ENCODE assay signal across 3 cellular contexts in genomic region chr10:54682554-54682953, GRCh38.
"Had no signal": no experiment of that assay in that cellular context is flagged by ENCODE, and none has a peak within 500 bp of the region (broad histone marks: within the 10 kb centered on the region; RNA-seq: fewer than 3 reads in every experiment).

No MANE protein-coding gene starts in this region.

- ATAC-seq: GM12878 had no signal

- DNase-seq: GDM1, GF-D8 had no signal

- H3K4me3 ChIP-seq: GM12878 had no signal
